In the genomic region with DNA sequence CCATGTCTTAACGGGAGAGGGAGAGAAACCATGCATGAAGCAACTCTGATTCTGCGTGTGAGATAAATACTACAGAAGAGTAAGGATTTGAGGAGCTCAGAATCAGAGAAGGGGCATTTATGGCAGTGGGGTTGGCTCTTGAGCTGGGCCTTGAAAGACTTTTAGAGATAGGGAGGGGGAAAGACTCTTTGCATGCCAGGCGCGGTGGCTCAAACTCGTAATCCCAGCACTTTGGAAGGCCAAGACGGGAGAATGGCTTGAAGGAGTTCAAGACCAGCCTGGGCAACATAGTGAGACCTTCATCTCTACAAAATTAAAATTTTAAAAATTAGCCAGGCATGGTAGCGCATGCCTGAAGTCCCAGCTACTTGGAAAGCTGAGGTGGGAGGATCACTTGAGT, we compare ENCODE assay signal across 8 cellular contexts. TPM values are rescaled to one million over a fixed set of nuclear protein-coding genes. Genes with fewer than 3 reads are reported as not detected.
A peak's percentile ranks its signal among the peaks of the same experiment; 100 is the strongest.
DNase-seq lines count a peak whose midpoint lies in the region; TF ChIP-seq lines count a peak whose summit lies in the region.

No MANE protein-coding gene starts in this region.

- H3K36me3 ChIP-seq in MM.1S (replicated peaks; ENCODE audit: insufficient read depth, low read length): no peaks in the 10 kb centered on the region
- H3K36me3 ChIP-seq in ovary: no peaks in the 10 kb centered on the region

- DNase-seq in MM.1S: no peak
- no peak for DNase-seq in epithelial cell of proximal tubule (ENCODE audit: low read depth)
- peak in 1 of 5 donors; percentile 30 for DNase-seq in ovary
- DNase-seq in hypothalamus (lab: John Stamatoyannopoulos, UW): no peak
- no peak for DNase-seq in RPMI8226
- DNase-seq in amygdala (lab: John Stamatoyannopoulos, UW): no peak
- no peak for DNase-seq in SK-N-DZ (ENCODE audit: low spot score)

- 77 to 80% (median 78%) methylated on average over 7 of the region's 7 CpGs for WGBS in ovary, 3 donors

- no peak for TF ChIP-seq CTCF in C4-2B (conservative IDR thresholded peaks at IDR 0.05)
- no peak for TF ChIP-seq CTCF in MM.1S (IDR thresholded peaks at IDR 0.05; ENCODE audit: low read length)
- no peak for TF ChIP-seq CTCF in epithelial cell of proximal tubule (conservative IDR thresholded peaks at IDR 0.05; ENCODE audit: low read depth, low read length)
- TF ChIP-seq CTCF in ovary (IDR thresholded peaks at IDR 0.05): no peak

- H3K79me2 ChIP-seq in MM.1S (ENCODE audit: low read length): no peaks in the 10 kb centered on the region

- H3K9ac ChIP-seq in MM.1S (ENCODE audit: low read length): peak overlapping the region; percentile 49; the same call in 1 of the 2 replicates

- peak overlapping the region; percentile 70 for H3K27ac ChIP-seq in C4-2B
- H3K27ac ChIP-seq in MM.1S (ENCODE audit: low read length): no peak overlapping the region
- H3K27ac ChIP-seq in ovary: peak overlapping the region in 1 of 2 donors; percentile 96

- H3K9me3 ChIP-seq in MM.1S (replicated peaks; ENCODE audit: insufficient read depth, low read length) (no peaks in the 10 kb centered on the region), ovary (no peaks in the 10 kb centered on the region)

- H3K4me3 ChIP-seq in MM.1S (ENCODE audit: low read length) (peak overlapping the region; percentile 77), epithelial cell of proximal tubule (ENCODE audit: low read depth, low read length) (peak overlapping the region; percentile 73), ovary (peak overlapping the region; percentile 38)

- no peak for TF ChIP-seq EP300 in ovary (IDR thresholded peaks at IDR 0.05)

- H3K4me2 ChIP-seq in MM.1S (ENCODE audit: low read depth, low read length): peak overlapping the region; percentile 96

- H3K4me1 ChIP-seq in MM.1S (ENCODE audit: low read length) (peaks cover 42% of the 10 kb centered on the region), ovary (ENCODE audit: insufficient read depth) (peaks cover 15% of the 10 kb centered on the region)

- no peaks in the 10 kb centered on the region for H3K9me2 ChIP-seq in MM.1S (replicated peaks; ENCODE audit: insufficient read depth, low read length)

- H3K27me3 ChIP-seq in MM.1S (replicated peaks; ENCODE audit: insufficient read depth, low read length) (no peaks in the 10 kb centered on the region), ovary (no peaks in the 10 kb centered on the region)

- peak overlapping the region; percentile 92 for H2AFZ ChIP-seq in MM.1S (ENCODE audit: low read length)

- no peaks in the 10 kb centered on the region for H4K20me1 ChIP-seq in MM.1S (ENCODE audit: insufficient read depth, low read length)

- peaks cover 22% of the 10 kb centered on the region for H3F3A ChIP-seq in MM.1S (ENCODE audit: insufficient read depth, low read length)

- intact Hi-C loops in ovary (cut with DNase I): no loop called here

- TF ChIP-seq POLR2A in ovary (IDR thresholded peaks at IDR 0.05): no peak

RNA-seq across cellular contexts. Expression of a gene that starts 0.7 kb away (rescaled TPM):
- not detected in 2 replicates for total RNA-seq in epithelial cell of proximal tubule
- total RNA-seq in ovary: 10 to 100 TPM in 1 of 7 donors, 1 to 10 TPM in 6; 3.1 to 13.8 (median 5.7) TPM
- polyA plus RNA-seq in ovary: 1 to 10 TPM; 3.3 to 9.6 TPM
- polyA plus RNA-seq in SK-N-DZ (2014; cell fraction: cytosol; rRNA removed): not detected in 2 replicates
- 3.8 and 9.8 TPM in 2 replicates for polyA plus RNA-seq in SK-N-DZ (2014; cell fraction: nucleus; rRNA removed)

RNA-seq across cellular contexts. Expression of a gene that starts 0.9 kb away (rescaled TPM):
- 6.3 and 9.3 TPM in 2 replicates for total RNA-seq in epithelial cell of proximal tubule
- 10 to 100 TPM in 5 of 7 donors, 1 to 10 TPM in 2; 5.1 to 17.9 (median 11.4) TPM for total RNA-seq in ovary
- 10 to 100 TPM in 1 of 2 donors, 1 to 10 TPM in 1; 4.1 to 13.8 TPM for polyA plus RNA-seq in ovary
- polyA plus RNA-seq in SK-N-DZ (2014; cell fraction: cytosol; rRNA removed): 4.8 and 7.3 TPM in 2 replicates
- polyA plus RNA-seq in SK-N-DZ (2014; cell fraction: nucleus; rRNA removed): 3.3 and 5.8 TPM in 2 replicates

RNA-seq across cellular contexts. Expression of a gene that starts 55.8 kb away (rescaled TPM):
- total RNA-seq in epithelial cell of proximal tubule: not detected in 2 replicates
- not detected for total RNA-seq in ovary
- polyA plus RNA-seq in ovary: not detected
- not detected in 2 replicates for polyA plus RNA-seq in SK-N-DZ (2014; cell fraction: cytosol; rRNA removed)
- polyA plus RNA-seq in SK-N-DZ (2014; cell fraction: nucleus; rRNA removed): not detected in 2 replicates
